ENCODE assay signal across 8 cellular contexts in the genomic region with DNA sequence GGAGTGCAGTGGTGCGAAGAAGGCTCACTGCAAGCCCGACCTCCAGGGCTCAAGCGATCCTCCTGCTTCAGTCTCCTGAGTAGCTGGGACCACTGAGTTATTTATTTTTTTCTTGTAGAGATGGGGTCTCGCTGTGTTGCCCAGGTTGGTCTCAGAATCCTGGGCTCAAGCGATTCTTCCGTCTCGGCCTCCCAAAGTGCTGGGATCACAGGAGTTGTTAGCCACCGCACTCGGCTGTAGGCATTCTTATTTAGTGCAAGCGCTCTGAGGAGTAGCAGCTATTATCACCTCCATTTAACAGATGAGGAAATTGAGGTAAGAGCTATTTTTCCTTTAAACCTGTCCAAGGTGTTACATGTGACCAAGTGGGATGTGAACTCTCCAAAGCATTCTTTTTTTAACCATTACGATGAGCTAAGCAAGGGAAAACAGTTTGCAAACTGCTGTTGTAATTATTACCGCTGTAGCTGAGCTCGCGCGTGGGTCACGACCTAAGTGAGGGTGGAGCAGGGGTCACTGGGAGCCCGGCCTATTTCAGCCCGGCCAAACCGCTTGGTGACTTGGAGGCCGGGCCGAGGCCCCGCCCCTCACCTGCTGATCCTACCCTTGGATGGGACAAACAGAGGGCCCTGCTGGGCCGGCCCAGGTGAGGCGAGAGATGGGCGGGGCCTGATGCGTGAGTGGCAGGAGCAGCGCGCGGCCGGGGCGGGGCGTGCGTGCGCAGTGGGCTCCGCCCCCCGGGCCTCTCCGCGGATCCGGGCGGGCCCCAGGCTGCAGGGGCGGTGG. TPM values are rescaled to one million over a fixed set of nuclear protein-coding genes. Genes with fewer than 3 reads are reported as not detected.
DNase-seq lines count a peak whose midpoint lies in the region; ATAC-seq and TF ChIP-seq lines count a peak whose summit lies in the region.

No MANE protein-coding gene starts in this region.

- peaks cover 27% of the 10 kb centered on the region for H3K4me1 ChIP-seq in CD8-positive, alpha-beta T cell (ENCODE audit: insufficient read depth, low read length)

- H3K4me3 Mint-ChIP-seq in CD8-positive, alpha-beta T cell, result peak overlapping the region; percentile 79
- peak overlapping the region; percentile 58 for H3K4me3 Mint-ChIP-seq in activated T-helper 2 cell treated with anti-CD3 and anti-CD28 coated beads, Interferon-gamma antibody, Interleukin-2, Interleukin-4, amounts not matched to agents 10 μg/mL and 5 μg/mL and 100 μg/mL, durations not matched to agents 14 hours and 24 hours and 36 hours (ENCODE audit: low read depth)
- H3K4me3 Mint-ChIP-seq in natural killer cell, result peak overlapping the region; percentile 76
- H3K4me3 Mint-ChIP-seq in stimulated activated memory B cell treated with anti-CD40 and anti-IgM and Interleukin-4, amounts not matched to agents 10 μg/mL and 1 μg/mL and 100 μg/mL, for 72 hours, result peak overlapping the region; percentile 68

- peaks cover 46% of the 10 kb centered on the region for H3K27me3 Mint-ChIP-seq in CD8-positive, alpha-beta T cell (ENCODE audit: low read depth)
- H3K27me3 Mint-ChIP-seq in activated T-helper 2 cell treated with anti-CD3 and anti-CD28 coated beads, Interferon-gamma antibody, Interleukin-2, Interleukin-4, amounts not matched to agents 10 μg/mL and 5 μg/mL and 100 μg/mL, durations not matched to agents 14 hours and 24 hours and 36 hours (ENCODE audit: low read depth), result peaks cover 62% of the 10 kb centered on the region
- H3K27me3 Mint-ChIP-seq in natural killer cell (ENCODE audit: low read depth in 2 of 2), result peaks cover 53 to 56% of the 10 kb centered on the region in 2 donors
- peaks cover 78% of the 10 kb centered on the region for H3K27me3 Mint-ChIP-seq in stimulated activated memory B cell treated with anti-CD40 and anti-IgM and Interleukin-4, amounts not matched to agents 10 μg/mL and 1 μg/mL and 100 μg/mL, for 72 hours

- ATAC-seq in CD8-positive, alpha-beta T cell, result peak; percentile 96
- ATAC-seq in GM21515 (IDR thresholded peaks at IDR 0.05; ENCODE audit: unreplicated experiment) (peak; percentile 85), natural killer cell (peak; percentile 94 to 97 (median 97))
- peak; percentile 90 for ATAC-seq in stimulated activated memory B cell treated with anti-CD40 and anti-IgM and Interleukin-4, amounts not matched to agents 10 μg/mL and 1 μg/mL and 100 μg/mL, for 72 hours

- H3K4me3 ChIP-seq in CD8-positive, alpha-beta T cell (ENCODE audit: low read depth, low read length), result peak overlapping the region; percentile 61

- no peak overlapping the region for H3K27ac Mint-ChIP-seq in CD8-positive, alpha-beta T cell
- no peak overlapping the region for H3K27ac Mint-ChIP-seq in activated T-helper 2 cell treated with anti-CD3 and anti-CD28 coated beads, Interferon-gamma antibody, Interleukin-2, Interleukin-4, amounts not matched to agents 10 μg/mL and 5 μg/mL and 100 μg/mL, durations not matched to agents 14 hours and 24 hours and 36 hours
- no peak overlapping the region for H3K27ac Mint-ChIP-seq in natural killer cell
- no peak overlapping the region for H3K27ac Mint-ChIP-seq in stimulated activated memory B cell treated with anti-CD40 and anti-IgM and Interleukin-4, amounts not matched to agents 10 μg/mL and 1 μg/mL and 100 μg/mL, for 72 hours

- intact Hi-C loops in CD8-positive, alpha-beta T cell (cut with DNase I, micrococcal nuclease), result loop anchor here (1.0 to 5.0 kb wide), 2 partner anchors 120 to 189 kb away; a partner anchor contains a TSS
- intact Hi-C loops in activated T-helper 2 cell treated with anti-CD3 and anti-CD28 coated beads, Interferon-gamma antibody, Interleukin-2, Interleukin-4, amounts not matched to agents 10 μg/mL and 5 μg/mL and 100 μg/mL, durations not matched to agents 14 hours and 24 hours and 36 hours (cut with micrococcal nuclease), result loop anchor here (5.0 to 10.0 kb wide), 2 partner anchors 130 to 172 kb away; no protein-coding TSS in a partner anchor
- intact Hi-C loops in natural killer cell (cut with micrococcal nuclease), result no loop called here

- no peaks in the 10 kb centered on the region for H3K36me3 ChIP-seq in CD8-positive, alpha-beta T cell (ENCODE audit: insufficient read depth, low read length)

- POLR2A ChIA-PET in CD8-positive, alpha-beta T cell (lab: Charles Lee), result no interaction called here

- DNase-seq in CD8-positive, alpha-beta T cell, result peak; percentile 55 to 86 (median 75)
- DNase-seq in HuH-7.5 (ENCODE audit: low spot score) (peak; percentile 97), RPMI7951 (ENCODE audit: low read depth) (peak; percentile 62), fibroblast of peridontal ligament (ENCODE audit: extremely low read depth) (peak; percentile 19), natural killer cell (peak; percentile 70)
- DNase-seq in activated T-helper 2 cell treated with anti-CD3 and anti-CD28 coated beads, Interferon-gamma antibody, Interleukin-2, Interleukin-4, amounts not matched to agents 10 μg/mL and 5 μg/mL and 100 μg/mL, durations not matched to agents 14 hours and 24 hours and 36 hours (ENCODE audit: low spot score), result peak; percentile 78

- H3K27ac ChIP-seq in CD8-positive, alpha-beta T cell (ENCODE audit: low read depth, low read length), result no peak overlapping the region

- no peaks in the 10 kb centered on the region for H3K9me3 Mint-ChIP-seq in CD8-positive, alpha-beta T cell
- H3K9me3 Mint-ChIP-seq in activated T-helper 2 cell treated with anti-CD3 and anti-CD28 coated beads, Interferon-gamma antibody, Interleukin-2, Interleukin-4, amounts not matched to agents 10 μg/mL and 5 μg/mL and 100 μg/mL, durations not matched to agents 14 hours and 24 hours and 36 hours, result no peaks in the 10 kb centered on the region
- H3K9me3 Mint-ChIP-seq in natural killer cell, result no peaks in the 10 kb centered on the region
- H3K9me3 Mint-ChIP-seq in stimulated activated memory B cell treated with anti-CD40 and anti-IgM and Interleukin-4, amounts not matched to agents 10 μg/mL and 1 μg/mL and 100 μg/mL, for 72 hours, result no peaks in the 10 kb centered on the region

- peaks cover 18% of the 10 kb centered on the region for H3K27me3 ChIP-seq in CD8-positive, alpha-beta T cell (ENCODE audit: insufficient read depth, low read length)

- H3K9me3 ChIP-seq in CD8-positive, alpha-beta T cell (ENCODE audit: low read length), result no peaks in the 10 kb centered on the region

- H3K36me3 Mint-ChIP-seq in CD8-positive, alpha-beta T cell, result no peaks in the 10 kb centered on the region
- no peaks in the 10 kb centered on the region for H3K36me3 Mint-ChIP-seq in activated T-helper 2 cell treated with anti-CD3 and anti-CD28 coated beads, Interferon-gamma antibody, Interleukin-2, Interleukin-4, amounts not matched to agents 10 μg/mL and 5 μg/mL and 100 μg/mL, durations not matched to agents 14 hours and 24 hours and 36 hours (ENCODE audit: low read depth)
- H3K36me3 Mint-ChIP-seq in natural killer cell, result no peaks in the 10 kb centered on the region
- H3K36me3 Mint-ChIP-seq in stimulated activated memory B cell treated with anti-CD40 and anti-IgM and Interleukin-4, amounts not matched to agents 10 μg/mL and 1 μg/mL and 100 μg/mL, for 72 hours, result no peaks in the 10 kb centered on the region

- peaks cover 23% of the 10 kb centered on the region for H3K4me1 Mint-ChIP-seq in CD8-positive, alpha-beta T cell (ENCODE audit: low read depth)
- peaks cover 14% of the 10 kb centered on the region for H3K4me1 Mint-ChIP-seq in activated T-helper 2 cell treated with anti-CD3 and anti-CD28 coated beads, Interferon-gamma antibody, Interleukin-2, Interleukin-4, amounts not matched to agents 10 μg/mL and 5 μg/mL and 100 μg/mL, durations not matched to agents 14 hours and 24 hours and 36 hours (ENCODE audit: low read depth)
- peaks cover 10 to 24% of the 10 kb centered on the region in 2 donors for H3K4me1 Mint-ChIP-seq in natural killer cell
- peaks cover 27% of the 10 kb centered on the region for H3K4me1 Mint-ChIP-seq in stimulated activated memory B cell treated with anti-CD40 and anti-IgM and Interleukin-4, amounts not matched to agents 10 μg/mL and 1 μg/mL and 100 μg/mL, for 72 hours

- no peak for TF ChIP-seq CTCF in CD8-positive, alpha-beta T cell (IDR thresholded peaks at IDR 0.05)
- TF ChIP-seq CTCF in natural killer cell (IDR thresholded peaks at IDR 0.05), result no peak

- CTCF ChIA-PET in CD8-positive, alpha-beta T cell (lab: Charles Lee), result no interaction called here

RNA-seq across cellular contexts. Expression of a gene that starts 0.4 kb away (rescaled TPM):
- not detected for total RNA-seq in CD8-positive, alpha-beta T cell
- 6.1 and 6.2 TPM in 2 replicates for total RNA-seq in RPMI7951 (2014; rRNA removed; shearing (Covaris generic))
- total RNA-seq in activated T-helper 2 cell treated with anti-CD3 and anti-CD28 coated beads, Interferon-gamma antibody, Interleukin-2, Interleukin-4, amounts not matched to agents 10 μg/mL and 5 μg/mL and 100 μg/mL, durations not matched to agents 14 hours and 24 hours and 36 hours, result 0.23 and 0.27 TPM in 2 replicates
- under 1 TPM in 1 of 3 donors, not detected in 2; 0.23 TPM for total RNA-seq in natural killer cell

RNA-seq across cellular contexts. Expression of a gene that starts 10.8 kb away (rescaled TPM):
- not detected for total RNA-seq in CD8-positive, alpha-beta T cell
- not detected in 2 replicates for total RNA-seq in RPMI7951 (2014; rRNA removed; shearing (Covaris generic))
- total RNA-seq in activated T-helper 2 cell treated with anti-CD3 and anti-CD28 coated beads, Interferon-gamma antibody, Interleukin-2, Interleukin-4, amounts not matched to agents 10 μg/mL and 5 μg/mL and 100 μg/mL, durations not matched to agents 14 hours and 24 hours and 36 hours, result not detected in 2 replicates
- total RNA-seq in natural killer cell, result not detected

Comparison
In these comparisons a context has a peak if more than half of its experiments do, and no peak if none do; other contexts are left out.
1. DNase-seq: peak in every context shown above with its lines; median percentile 97 in HuH-7.5; 78 in activated T-helper 2 cell treated with anti-CD3 and anti-CD28 coated beads, Interferon-gamma antibody, Interleukin-2, Interleukin-4, amounts not matched to agents 10 μg/mL and 5 μg/mL and 100 μg/mL, durations not matched to agents 14 hours and 24 hours and 36 hours; 75 in CD8-positive, alpha-beta T cell; 70 in natural killer cell; 62 in RPMI7951; 19 in fibroblast of peridontal ligament.